In genomic region chr10:133394064-133394663, GRCh38 we compare ENCODE assay signal across 8 cellular contexts. TPM values are rescaled to one million over a fixed set of nuclear protein-coding genes. Genes with fewer than 3 reads are reported as not detected.
DNase-seq lines count a peak whose midpoint lies in the region; ATAC-seq and TF ChIP-seq lines count a peak whose summit lies in the region.

MTG1 (plus strand) TSS chr10:133394157; CDS start chr10:133394221, 64 bp downstream.

- H3K27ac ChIP-seq in heart right ventricle (peak within 1 kb of the TSS; percentile 55 to 97 (median 90)), urinary bladder (ENCODE audit: low read depth) (peak within 1 kb of the TSS; percentile 61)

- DNase-seq in NCI-H1048 (lab: John Stamatoyannopoulos, UW) (peak; percentile 71), SW 1271 (lab: John Stamatoyannopoulos, UW) (peak; percentile 47 to 73), amniotic epithelial cell (ENCODE audit: low read depth) (peak; percentile 85), heart right ventricle (peak; percentile 93 to 98), posterior vena cava (ENCODE audit: low spot score) (peak; percentile 98)

- WGBS in heart right ventricle, 2 donors = 0 to 1% methylated on average over 66 to 69 of the region's 69 CpGs
- under 1% methylated on average over 69 of the region's 69 CpGs for WGBS in urinary bladder

- TF ChIP-seq CTCF in GM12872 (IDR thresholded peaks at IDR 0.05; ENCODE audit: insufficient read depth, low read depth, low read length) (peak; percentile 23; the same call in 1 of the 3 replicates), heart right ventricle (IDR thresholded peaks at IDR 0.05) (peak in 6 of 9 donors; percentile 19 to 51 (median 38))

- H3K4me1 ChIP-seq in heart right ventricle (peaks cover 3 to 34% (median 15%) of the 10 kb centered on the region in 9 donors), urinary bladder (ENCODE audit: insufficient read depth) (no peaks in the 10 kb centered on the region)

- H3K27me3 ChIP-seq in heart right ventricle = no peaks in the 10 kb centered on the region

- H3K4me3 ChIP-seq in heart right ventricle (peak within 1 kb of the TSS; percentile 55 to 99 (median 88)), urinary bladder (ENCODE audit: low read depth, low read length) (peak within 1 kb of the TSS; percentile 85)

- peak; percentile 68 for ATAC-seq in HG02588 (IDR thresholded peaks at IDR 0.05; ENCODE audit: unreplicated experiment)
- peak; percentile 97 to 99 (median 98) for ATAC-seq in heart right ventricle

- H3K36me3 ChIP-seq in heart right ventricle = peaks cover 0 to 36% (median 13%) of the 10 kb centered on the region in 9 donors
- H3K36me3 ChIP-seq in urinary bladder (ENCODE audit: insufficient read depth) = no peaks in the 10 kb centered on the region

- intact Hi-C loops in heart right ventricle (cut with DNase I) = no loop called here
- intact Hi-C loops in posterior vena cava (cut with DNase I) = no loop called here

- H3K9me3 ChIP-seq in heart right ventricle = no peaks in the 10 kb centered on the region

RNA-seq across cellular contexts. Expression of gene MTG1, which starts in this region (rescaled TPM):
- total RNA-seq in heart right ventricle (10 to 100 TPM; 17.4 to 28.0 (median 22.1) TPM), posterior vena cava (10 to 100 TPM; 24.5 to 25.6 TPM), urinary bladder (32.0 TPM)
- polyA plus RNA-seq in heart right ventricle (10 to 100 TPM; 34.2 to 36.2 TPM), urinary bladder (34.5 TPM)

Comparison
In these comparisons a context has a peak if more than half of its experiments do, and no peak if none do; other contexts are left out.
1. Peak in every context shown above with its lines: DNase-seq, ATAC-seq, H3K4me3 ChIP-seq and H3K27ac ChIP-seq.